Comparison of ENCODE assay signal across 1 cellular context in the genomic region with DNA sequence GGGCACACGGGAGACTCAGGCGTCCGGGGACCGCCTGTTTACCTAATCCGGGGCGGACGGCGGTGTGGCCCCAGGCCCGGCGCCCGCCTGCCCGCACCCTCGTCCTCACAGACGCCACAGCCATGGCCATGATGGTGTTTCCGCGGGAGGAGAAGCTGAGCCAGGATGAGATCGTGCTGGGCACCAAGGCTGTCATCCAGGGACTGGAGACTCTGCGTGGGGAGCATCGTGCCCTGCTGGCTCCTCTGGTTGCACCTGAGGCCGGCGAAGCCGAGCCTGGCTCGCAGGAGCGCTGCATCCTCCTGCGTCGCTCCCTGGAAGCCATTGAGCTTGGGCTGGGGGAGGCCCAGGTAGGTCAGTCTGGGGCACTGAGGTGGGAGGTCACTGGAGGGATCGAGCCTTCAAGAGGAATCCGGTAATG.
TF ChIP-seq lines count a peak whose summit lies in the region.

No MANE protein-coding gene starts in this region.

TF ChIP-seq in GM23338, 12 proteins besides CTCF, POLR2A, EP300 and RAD21 (continued from another document):
- TF ChIP-seq, protein P1, sequence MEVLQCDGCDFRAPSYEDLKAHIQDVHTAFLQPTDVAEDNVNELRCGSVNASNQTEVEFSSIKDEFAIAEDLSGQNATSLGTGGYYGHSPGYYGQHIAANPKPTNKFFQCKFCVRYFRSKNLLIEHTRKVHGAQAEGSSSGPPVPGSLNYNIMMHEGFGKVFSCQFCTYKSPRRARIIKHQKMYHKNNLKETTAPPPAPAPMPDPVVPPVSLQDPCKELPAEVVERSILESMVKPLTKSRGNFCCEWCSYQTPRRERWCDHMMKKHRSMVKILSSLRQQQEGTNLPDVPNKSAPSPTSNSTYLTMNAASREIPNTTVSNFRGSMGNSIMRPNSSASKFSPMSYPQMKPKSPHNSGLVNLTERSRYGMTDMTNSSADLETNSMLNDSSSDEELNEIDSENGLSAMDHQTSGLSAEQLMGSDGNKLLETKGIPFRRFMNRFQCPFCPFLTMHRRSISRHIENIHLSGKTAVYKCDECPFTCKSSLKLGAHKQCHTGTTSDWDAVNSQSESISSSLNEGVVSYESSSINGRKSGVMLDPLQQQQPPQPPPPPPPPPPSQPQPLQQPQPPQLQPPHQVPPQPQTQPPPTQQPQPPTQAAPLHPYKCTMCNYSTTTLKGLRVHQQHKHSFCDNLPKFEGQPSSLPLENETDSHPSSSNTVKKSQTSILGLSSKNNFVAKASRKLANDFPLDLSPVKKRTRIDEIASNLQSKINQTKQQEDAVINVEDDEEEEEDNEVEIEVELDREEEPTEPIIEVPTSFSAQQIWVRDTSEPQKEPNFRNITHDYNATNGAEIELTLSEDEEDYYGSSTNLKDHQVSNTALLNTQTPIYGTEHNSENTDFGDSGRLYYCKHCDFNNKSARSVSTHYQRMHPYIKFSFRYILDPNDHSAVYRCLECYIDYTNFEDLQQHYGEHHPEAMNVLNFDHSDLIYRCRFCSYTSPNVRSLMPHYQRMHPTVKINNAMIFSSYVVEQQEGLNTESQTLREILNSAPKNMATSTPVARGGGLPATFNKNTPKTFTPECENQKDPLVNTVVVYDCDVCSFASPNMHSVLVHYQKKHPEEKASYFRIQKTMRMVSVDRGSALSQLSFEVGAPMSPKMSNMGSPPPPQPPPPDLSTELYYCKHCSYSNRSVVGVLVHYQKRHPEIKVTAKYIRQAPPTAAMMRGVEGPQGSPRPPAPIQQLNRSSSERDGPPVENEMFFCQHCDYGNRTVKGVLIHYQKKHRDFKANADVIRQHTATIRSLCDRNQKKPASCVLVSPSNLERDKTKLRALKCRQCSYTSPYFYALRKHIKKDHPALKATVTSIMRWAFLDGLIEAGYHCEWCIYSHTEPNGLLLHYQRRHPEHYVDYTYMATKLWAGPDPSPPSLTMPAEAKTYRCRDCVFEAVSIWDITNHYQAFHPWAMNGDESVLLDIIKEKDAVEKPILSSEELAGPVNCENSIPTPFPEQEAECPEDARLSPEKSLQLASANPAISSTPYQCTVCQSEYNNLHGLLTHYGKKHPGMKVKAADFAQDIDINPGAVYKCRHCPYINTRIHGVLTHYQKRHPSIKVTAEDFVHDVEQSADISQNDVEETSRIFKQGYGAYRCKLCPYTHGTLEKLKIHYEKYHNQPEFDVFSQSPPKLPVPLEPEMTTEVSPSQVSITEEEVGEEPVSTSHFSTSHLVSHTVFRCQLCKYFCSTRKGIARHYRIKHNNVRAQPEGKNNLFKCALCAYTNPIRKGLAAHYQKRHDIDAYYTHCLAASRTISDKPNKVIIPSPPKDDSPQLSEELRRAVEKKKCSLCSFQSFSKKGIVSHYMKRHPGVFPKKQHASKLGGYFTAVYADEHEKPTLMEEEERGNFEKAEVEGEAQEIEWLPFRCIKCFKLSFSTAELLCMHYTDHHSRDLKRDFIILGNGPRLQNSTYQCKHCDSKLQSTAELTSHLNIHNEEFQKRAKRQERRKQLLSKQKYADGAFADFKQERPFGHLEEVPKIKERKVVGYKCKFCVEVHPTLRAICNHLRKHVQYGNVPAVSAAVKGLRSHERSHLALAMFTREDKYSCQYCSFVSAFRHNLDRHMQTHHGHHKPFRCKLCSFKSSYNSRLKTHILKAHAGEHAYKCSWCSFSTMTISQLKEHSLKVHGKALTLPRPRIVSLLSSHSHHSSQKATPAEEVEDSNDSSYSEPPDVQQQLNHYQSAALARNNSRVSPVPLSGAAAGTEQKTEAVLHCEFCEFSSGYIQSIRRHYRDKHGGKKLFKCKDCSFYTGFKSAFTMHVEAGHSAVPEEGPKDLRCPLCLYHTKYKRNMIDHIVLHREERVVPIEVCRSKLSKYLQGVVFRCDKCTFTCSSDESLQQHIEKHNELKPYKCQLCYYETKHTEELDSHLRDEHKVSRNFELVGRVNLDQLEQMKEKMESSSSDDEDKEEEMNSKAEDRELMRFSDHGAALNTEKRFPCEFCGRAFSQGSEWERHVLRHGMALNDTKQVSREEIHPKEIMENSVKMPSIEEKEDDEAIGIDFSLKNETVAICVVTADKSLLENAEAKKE (CRISPR knock-in tag; IDR thresholded peaks at IDR 0.05), result no peak
- TF ChIP-seq ZNF331 (CRISPR knock-in tag; IDR thresholded peaks at IDR 0.05; ENCODE audit: low read depth) (no peak), EZH2phosphoT487 (IDR thresholded peaks at IDR 0.05; ENCODE audit: unreplicated experiment) (no peak), NANOG (IDR thresholded peaks at IDR 0.05; ENCODE audit: borderline replicate concordance) (no peak), EZH2 (IDR thresholded peaks at IDR 0.05; ENCODE audit: low read depth, unreplicated experiment) (no peak), STAT1 (IDR thresholded peaks at IDR 0.05; ENCODE audit: unreplicated experiment) (no peak), JUNB (IDR thresholded peaks at IDR 0.05; ENCODE audit: unreplicated experiment) (no peak), POLR2AphosphoS5 (IDR thresholded peaks at IDR 0.05; ENCODE audit: low read depth) (no peak)
- TF ChIP-seq, protein P2, sequence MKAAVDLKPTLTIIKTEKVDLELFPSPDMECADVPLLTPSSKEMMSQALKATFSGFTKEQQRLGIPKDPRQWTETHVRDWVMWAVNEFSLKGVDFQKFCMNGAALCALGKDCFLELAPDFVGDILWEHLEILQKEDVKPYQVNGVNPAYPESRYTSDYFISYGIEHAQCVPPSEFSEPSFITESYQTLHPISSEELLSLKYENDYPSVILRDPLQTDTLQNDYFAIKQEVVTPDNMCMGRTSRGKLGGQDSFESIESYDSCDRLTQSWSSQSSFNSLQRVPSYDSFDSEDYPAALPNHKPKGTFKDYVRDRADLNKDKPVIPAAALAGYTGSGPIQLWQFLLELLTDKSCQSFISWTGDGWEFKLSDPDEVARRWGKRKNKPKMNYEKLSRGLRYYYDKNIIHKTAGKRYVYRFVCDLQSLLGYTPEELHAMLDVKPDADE (IDR thresholded peaks at IDR 0.05), result no peak
- TF ChIP-seq, protein P3, sequence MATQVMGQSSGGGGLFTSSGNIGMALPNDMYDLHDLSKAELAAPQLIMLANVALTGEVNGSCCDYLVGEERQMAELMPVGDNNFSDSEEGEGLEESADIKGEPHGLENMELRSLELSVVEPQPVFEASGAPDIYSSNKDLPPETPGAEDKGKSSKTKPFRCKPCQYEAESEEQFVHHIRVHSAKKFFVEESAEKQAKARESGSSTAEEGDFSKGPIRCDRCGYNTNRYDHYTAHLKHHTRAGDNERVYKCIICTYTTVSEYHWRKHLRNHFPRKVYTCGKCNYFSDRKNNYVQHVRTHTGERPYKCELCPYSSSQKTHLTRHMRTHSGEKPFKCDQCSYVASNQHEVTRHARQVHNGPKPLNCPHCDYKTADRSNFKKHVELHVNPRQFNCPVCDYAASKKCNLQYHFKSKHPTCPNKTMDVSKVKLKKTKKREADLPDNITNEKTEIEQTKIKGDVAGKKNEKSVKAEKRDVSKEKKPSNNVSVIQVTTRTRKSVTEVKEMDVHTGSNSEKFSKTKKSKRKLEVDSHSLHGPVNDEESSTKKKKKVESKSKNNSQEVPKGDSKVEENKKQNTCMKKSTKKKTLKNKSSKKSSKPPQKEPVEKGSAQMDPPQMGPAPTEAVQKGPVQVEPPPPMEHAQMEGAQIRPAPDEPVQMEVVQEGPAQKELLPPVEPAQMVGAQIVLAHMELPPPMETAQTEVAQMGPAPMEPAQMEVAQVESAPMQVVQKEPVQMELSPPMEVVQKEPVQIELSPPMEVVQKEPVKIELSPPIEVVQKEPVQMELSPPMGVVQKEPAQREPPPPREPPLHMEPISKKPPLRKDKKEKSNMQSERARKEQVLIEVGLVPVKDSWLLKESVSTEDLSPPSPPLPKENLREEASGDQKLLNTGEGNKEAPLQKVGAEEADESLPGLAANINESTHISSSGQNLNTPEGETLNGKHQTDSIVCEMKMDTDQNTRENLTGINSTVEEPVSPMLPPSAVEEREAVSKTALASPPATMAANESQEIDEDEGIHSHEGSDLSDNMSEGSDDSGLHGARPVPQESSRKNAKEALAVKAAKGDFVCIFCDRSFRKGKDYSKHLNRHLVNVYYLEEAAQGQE (IDR thresholded peaks at IDR 0.05; ENCODE audit: unreplicated experiment), result no peak
